9 cellular contexts compared by ENCODE assay signal in genomic region chr6:85866373-85866740, GRCh38.
A peak's percentile ranks its signal among the peaks of the same experiment; 100 is the strongest.
DNase-seq lines count a peak whose midpoint lies in the region; ATAC-seq and TF ChIP-seq lines count a peak whose summit lies in the region.
"Had no signal": no experiment of that assay in that cellular context is flagged by ENCODE, and none has a peak within 500 bp of the region (broad histone marks: within the 10 kb centered on the region; RNA-seq: fewer than 3 reads in every experiment).

No MANE protein-coding gene starts in this region.

- no peaks in the 10 kb centered on the region for H3K27me3 ChIP-seq in skeletal muscle tissue (ENCODE audit: control insufficient read depth in 3 of 3, insufficient read depth in 3 of 3, low read length in 3 of 3)

- DNase-seq in Daoy (ENCODE audit: low read depth): peak; percentile 23
- no peak for DNase-seq in Right ventricle myocardium superior
- DNase-seq in COLO668 (lab: John Stamatoyannopoulos, UW; ENCODE audit: unreplicated experiment): no peak
- no peak for DNase-seq in epidermal melanocyte (ENCODE audit: insufficient read length, low spot score)
- no peak for DNase-seq in Kasumi-1 (lab: John Stamatoyannopoulos, UW)
- DNase-seq: activated T-cell treated with anti-CD3 and anti-CD28 coated beads, Interleukin-2, amount 50 U/mL, for 72 hours had no signal

- peak overlapping the region; percentile 27 to 75 (median 70) for H3K9ac ChIP-seq in skeletal muscle tissue (ENCODE audit: low read depth in 1 of 3, low read length in 3 of 3)

- H3K36me3 ChIP-seq in skeletal muscle tissue (ENCODE audit: control insufficient read depth in 3 of 3, insufficient read depth in 3 of 3, low read length in 3 of 3): no peaks in the 10 kb centered on the region

- H3K4me3 ChIP-seq in skeletal muscle tissue (ENCODE audit: low read length in 3 of 3): peak overlapping the region; percentile 70 to 72 (median 70)

- TF ChIP-seq CTCF in VCaP (conservative IDR thresholded peaks at IDR 0.05): no peak

- intact Hi-C loops in Right ventricle myocardium superior (cut with DNase I): no loop called here

- H3K9me3 ChIP-seq in skeletal muscle tissue (ENCODE audit: control insufficient read depth in 3 of 3, low read length in 3 of 3): no peaks in the 10 kb centered on the region

- ATAC-seq in Right ventricle myocardium superior (ENCODE audit: poor library complexity) (peak; percentile 40), HG03025 (IDR thresholded peaks at IDR 0.05; ENCODE audit: low FRiP score, unreplicated experiment) (no peak)
- ATAC-seq: activated T-cell treated with anti-CD3 and anti-CD28 coated beads, Interleukin-2, amount 50 U/mL, for 72 hours had no signal

- H3K27ac ChIP-seq in VCaP (peak overlapping the region; percentile 41; the same call in 1 of the 2 replicates), skeletal muscle tissue (ENCODE audit: low read depth, low read length) (no peak overlapping the region)

- peaks cover 14 to 21% (median 16%) of the 10 kb centered on the region in 3 donors for H3K4me1 ChIP-seq in skeletal muscle tissue (ENCODE audit: control insufficient read depth in 3 of 3, insufficient read depth in 3 of 3, low read length in 3 of 3)
